12 cellular contexts compared by ENCODE assay signal in genomic region chr5:112023766-112024165, GRCh38.
DNase-seq lines count a peak whose midpoint lies in the region; ATAC-seq and TF ChIP-seq lines count a peak whose summit lies in the region.
"Had no signal": no experiment of that assay in that cellular context is flagged by ENCODE, and none has a peak within 500 bp of the region (broad histone marks: within the 10 kb centered on the region; RNA-seq: fewer than 3 reads in every experiment).

No MANE protein-coding gene starts in this region.

- H3K36me3 ChIP-seq in IMR-90 (ENCODE audit: control insufficient read depth, insufficient read depth, low read length) = no peaks in the 10 kb centered on the region
- no peaks in the 10 kb centered on the region for H3K36me3 ChIP-seq in gastrocnemius medialis

- DNase-seq in GM12865 (ENCODE audit: low read depth) (peak; percentile 14), IMR-90 (no peak), OCI-M1 (lab: John Stamatoyannopoulos, UW) (peak; percentile 35), epithelial cell of esophagus (ENCODE audit: low read depth) (peak; percentile 48), gastrocnemius medialis (no peak), COLO668 (lab: John Stamatoyannopoulos, UW; ENCODE audit: unreplicated experiment) (no peak)
- DNase-seq: CD8-positive, alpha-beta memory T cell; DMS53; KG1 had no signal

- no peaks in the 10 kb centered on the region for H4K20me1 ChIP-seq in IMR-90 (ENCODE audit: insufficient read depth, low read length)

- no peak for TF ChIP-seq CTCF in GM12865 (IDR thresholded peaks at IDR 0.05; ENCODE audit: insufficient read depth, low read depth, low read length, missing control alignments)
- no peak for TF ChIP-seq CTCF in IMR-90 (conservative IDR thresholded peaks at IDR 0.05; ENCODE audit: low read depth, low read length)
- no peak for TF ChIP-seq CTCF in epithelial cell of esophagus (IDR thresholded peaks at IDR 0.05; ENCODE audit: insufficient read depth, low read depth, low read length, missing control alignments)
- no peak for TF ChIP-seq CTCF in gastrocnemius medialis (IDR thresholded peaks at IDR 0.05 in 4 of 5, conservative IDR thresholded peaks at IDR 0.05 in 1 of 5)

- ATAC-seq in IMR-90 (ENCODE audit: low read depth) = no peak
- ATAC-seq in gastrocnemius medialis = no peak
- ATAC-seq in GM21423 (IDR thresholded peaks at IDR 0.05; ENCODE audit: unreplicated experiment) = no peak
- ATAC-seq: A549, HCT116 had no signal

- no peak overlapping the region; the same call in 1 of the 2 replicates for H2BK20ac ChIP-seq in IMR-90 (ENCODE audit: low read depth, low read length)

- no peaks in the 10 kb centered on the region; the same call in 1 of the 2 replicates for H3K4me1 ChIP-seq in IMR-90 (ENCODE audit: control insufficient read depth, insufficient read depth, low read length)
- H3K4me1 ChIP-seq in gastrocnemius medialis = no peaks in the 10 kb centered on the region
- H3K4me1 ChIP-seq: A549 had no signal

- no peak for TF ChIP-seq RAD21 in IMR-90 (IDR thresholded peaks at IDR 0.05; ENCODE audit: low read length)

- H2BK120ac ChIP-seq in IMR-90 (ENCODE audit: low read depth, low read length) = no peak overlapping the region; the same call in 1 of the 2 replicates

- H2AK9ac ChIP-seq in IMR-90 (replicated peaks; ENCODE audit: low read depth, low read length, poor library complexity) = no peak overlapping the region

- dilution Hi-C loops in IMR-90 (cut with HindIII; ENCODE audit: low sequenced_read_pairs, unreplicated experiment) = no loop called here

- no peak overlapping the region for H4K5ac ChIP-seq in IMR-90 (ENCODE audit: low read depth, low read length)

- H2BK15ac ChIP-seq in IMR-90 (ENCODE audit: low read depth, low read length) = peak overlapping the region; percentile 58; the same call in 2 of the 3 replicates

- no peak overlapping the region for H3K9ac ChIP-seq in IMR-90 (ENCODE audit: low read depth, low read length)

- H3K4ac ChIP-seq in IMR-90 (ENCODE audit: low read depth, low read length) = no peak overlapping the region

- no peak for TF ChIP-seq POLR2A in IMR-90 (IDR thresholded peaks at IDR 0.05; ENCODE audit: low read depth, low read length)
- TF ChIP-seq POLR2A in gastrocnemius medialis (IDR thresholded peaks at IDR 0.05) = no peak

- H3K56ac ChIP-seq in IMR-90 (ENCODE audit: extremely low read depth, insufficient read depth, low read length) = no peak overlapping the region

- peak overlapping the region; percentile 69; the same call in 1 of the 2 replicates for H2AK5ac ChIP-seq in IMR-90 (ENCODE audit: low read depth, low read length)

- no peak overlapping the region; the same call in 1 of the 2 replicates for H3K14ac ChIP-seq in IMR-90 (replicated peaks; ENCODE audit: low read depth, low read length)

- no peaks in the 10 kb centered on the region for H3K79me1 ChIP-seq in IMR-90 (ENCODE audit: low read depth in 1 of 2, low read length in 2 of 2)

- no TSS peak for BruUV-seq in IMR-90 (replicated peaks; lab: Mats Ljungman, UMichigan)

- in situ Hi-C loops in IMR-90 (cut with MboI; ENCODE audit: low sequenced_read_pairs) = no loop called here
- in situ Hi-C loops in gastrocnemius medialis (cut with MboI; ENCODE audit: low sequenced_read_pairs in 4 of 4) = no loop called here

- H3K23ac ChIP-seq in IMR-90 (ENCODE audit: low read depth, low read length) = no peak overlapping the region

- intact Hi-C loops in IMR-90 (cut with micrococcal nuclease) (no loop called here), gastrocnemius medialis (cut with DNase I; ENCODE audit: low total_unique reads) (no loop called here)

- H3K9me3 ChIP-seq in IMR-90 (ENCODE audit: control insufficient read depth, insufficient read depth, low read length) (no peaks in the 10 kb centered on the region), gastrocnemius medialis (no peaks in the 10 kb centered on the region)
- H3K9me3 ChIP-seq: A549 had no signal

- H2AFZ ChIP-seq in IMR-90 (replicated peaks; ENCODE audit: low read length, poor library complexity) = no peak overlapping the region

- H3K9me1 ChIP-seq in IMR-90 (ENCODE audit: insufficient read depth, low read length) = no peaks in the 10 kb centered on the region

- CTCF ChIA-PET in IMR-90 (lab: Yijun Ruan, JAX) = interaction anchor here (1.0 kb wide), 1 partner anchor 17 kb away, joined by 3 read pairs; no protein-coding TSS in a partner anchor

- no peak overlapping the region for H4K8ac ChIP-seq in IMR-90 (ENCODE audit: low read depth in 2 of 2, low read length in 2 of 2)

- no peak overlapping the region for H3K4me3 ChIP-seq in GM12865 (ENCODE audit: low read depth, low read length)
- no peak overlapping the region for H3K4me3 ChIP-seq in IMR-90 (ENCODE audit: insufficient read depth, low read depth, low read length)
- no peak overlapping the region for H3K4me3 ChIP-seq in epithelial cell of esophagus (ENCODE audit: low read length)
- no peak overlapping the region for H3K4me3 ChIP-seq in gastrocnemius medialis
- H3K4me3 ChIP-seq: A549 had no signal

- peak overlapping the region; percentile 23; the same call in 1 of the 2 replicates for H3K18ac ChIP-seq in IMR-90 (ENCODE audit: low read depth, low read length)

- H3K27me3 ChIP-seq in IMR-90 (ENCODE audit: control insufficient read depth, insufficient read depth, low read length) (no peaks in the 10 kb centered on the region), gastrocnemius medialis (no peaks in the 10 kb centered on the region)

- no peak overlapping the region for H4K91ac ChIP-seq in IMR-90 (ENCODE audit: insufficient read depth, low read depth, low read length)

- H3K4me2 ChIP-seq in IMR-90 (ENCODE audit: low read depth, low read length) = no peak overlapping the region
- H3K4me2 ChIP-seq: A549 had no signal

- H2BK5ac ChIP-seq in IMR-90 (ENCODE audit: low read depth, low read length, poor library complexity, severe bottlenecking) = no peak overlapping the region

- no CpG with 5 or more reads among the region's 3 CpGs for WGBS in IMR-90 (ENCODE audit: extremely low coverage in 2 of 2, insufficient read length in 1 of 2), 2 experiments

- H3K27ac ChIP-seq in IMR-90 (ENCODE audit: insufficient read depth, low read length) = no peak overlapping the region
- no peak overlapping the region for H3K27ac ChIP-seq in gastrocnemius medialis
- H3K27ac ChIP-seq: A549 had no signal

- POLR2A ChIA-PET in IMR-90 (lab: Charles Lee; ENCODE audit: unreplicated experiment) = no interaction called here

TF ChIP-seq in IMR-90, 13 proteins besides CTCF, POLR2A, EP300 and RAD21:
- TF ChIP-seq FOS (IDR thresholded peaks at IDR 0.05; ENCODE audit: low read depth, low read length) (no peak), CEBPB (IDR thresholded peaks at IDR 0.05; ENCODE audit: low read depth, low read length) (no peak), NFE2L2 (IDR thresholded peaks at IDR 0.05; ENCODE audit: low read depth, low read length) (no peak), CHD1 (IDR thresholded peaks at IDR 0.05; ENCODE audit: low read depth, low read length) (no peak), RFX5 (IDR thresholded peaks at IDR 0.05; ENCODE audit: low read depth, low read length) (no peak), BHLHE40 (IDR thresholded peaks at IDR 0.05; ENCODE audit: low read depth, low read length) (no peak), SMC3 (IDR thresholded peaks at IDR 0.05; ENCODE audit: low read depth, low read length) (no peak), MAFK (IDR thresholded peaks at IDR 0.05; ENCODE audit: low read depth, low read length) (no peak), MXI1 (IDR thresholded peaks at IDR 0.05; ENCODE audit: borderline replicate concordance, low read depth, low read length) (no peak), MAZ (IDR thresholded peaks at IDR 0.05; ENCODE audit: borderline replicate concordance, low read depth, low read length) (no peak), USF2 (IDR thresholded peaks at IDR 0.05; ENCODE audit: low read depth, low read length) (no peak), RCOR1 (IDR thresholded peaks at IDR 0.05; ENCODE audit: insufficient replicate concordance, low read length) (no peak), ELK1 (IDR thresholded peaks at IDR 0.05; ENCODE audit: borderline replicate concordance, low read depth, low read length) (no peak)
TF ChIP-seq in IMR-90: peak in this region for 0.

Comparison
In these comparisons a context has a peak if more than half of its experiments do, and no peak if none do; other contexts are left out.
1. DNase-seq: peak in GM12865 (single experiment), OCI-M1 (single experiment) and epithelial cell of esophagus (single experiment); none in IMR-90 (single experiment), gastrocnemius medialis (0 of 2) and COLO668 (single experiment).